8 cellular contexts compared by ENCODE assay signal in the genomic region with DNA sequence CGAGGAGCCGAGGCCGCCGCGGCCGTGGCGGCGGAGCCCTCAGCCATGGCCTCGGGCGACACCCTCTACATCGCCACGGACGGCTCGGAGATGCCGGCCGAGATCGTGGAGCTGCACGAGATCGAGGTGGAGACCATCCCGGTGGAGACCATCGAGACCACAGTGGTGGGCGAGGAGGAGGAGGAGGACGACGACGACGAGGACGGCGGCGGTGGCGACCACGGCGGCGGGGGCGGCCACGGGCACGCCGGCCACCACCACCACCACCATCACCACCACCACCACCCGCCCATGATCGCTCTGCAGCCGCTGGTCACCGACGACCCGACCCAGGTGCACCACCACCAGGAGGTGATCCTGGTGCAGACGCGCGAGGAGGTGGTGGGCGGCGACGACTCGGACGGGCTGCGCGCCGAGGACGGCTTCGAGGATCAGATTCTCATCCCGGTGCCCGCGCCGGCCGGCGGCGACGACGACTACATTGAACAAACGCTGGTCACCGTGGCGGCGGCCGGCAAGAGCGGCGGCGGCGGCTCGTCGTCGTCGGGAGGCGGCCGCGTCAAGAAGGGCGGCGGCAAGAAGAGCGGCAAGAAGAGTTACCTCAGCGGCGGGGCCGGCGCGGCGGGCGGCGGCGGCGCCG. TPM values are rescaled to one million over a fixed set of nuclear protein-coding genes. Genes with fewer than 3 reads are reported as not detected.
DNase-seq lines count a peak whose midpoint lies in the region; ATAC-seq and TF ChIP-seq lines count a peak whose summit lies in the region.

No MANE protein-coding gene starts in this region.

- no peak for DNase-seq in SK-N-SH
- peak; percentile 59 for DNase-seq in activated CD4-positive, alpha-beta T cell treated with anti-CD3 and anti-CD28 coated beads for 36 hours
- no peak for DNase-seq in epithelial cell of esophagus (ENCODE audit: low read depth)
- no peak for DNase-seq in ACHN
- no peak for DNase-seq in SKM-1 treated with dmso at 0.1 percent for 144 hours (lab: John Stamatoyannopoulos, UW; ENCODE audit: unreplicated experiment)
- DNase-seq in GM13976 (ENCODE audit: low spot score) = no peak

- H3K4me2 ChIP-seq in SK-N-SH (peak overlapping the region; percentile 96), neural cell (ENCODE audit: low read length) (no peak overlapping the region)

- peak overlapping the region; percentile 83 to 87 for H3K27ac ChIP-seq in SK-N-SH (ENCODE audit: low read depth in 2 of 2, low read length in 1 of 2)
- H3K27ac ChIP-seq in neural cell (ENCODE audit: low read length) = peak overlapping the region; percentile 94

- H3K4me1 ChIP-seq in SK-N-SH (ENCODE audit: control insufficient read depth in 1 of 2, insufficient read depth in 2 of 2, low read depth in 1 of 2, low read length in 1 of 2) = peaks cover 7 to 14% of the 10 kb centered on the region in 2 experiments

- no peak overlapping the region for H2AFZ ChIP-seq in SK-N-SH (ENCODE audit: low read depth)
- peak overlapping the region; percentile 21 for H2AFZ ChIP-seq in neural cell (ENCODE audit: low read depth, low read length)

- TF ChIP-seq RAD21 in SK-N-SH (IDR thresholded peaks at IDR 0.05; ENCODE audit: low read length) = no peak
- TF ChIP-seq RAD21 in neural cell (conservative IDR thresholded peaks at IDR 0.05) = no peak

- peaks cover 55% of the 10 kb centered on the region for H3K36me3 Mint-ChIP-seq in activated CD4-positive, alpha-beta T cell treated with anti-CD3 and anti-CD28 coated beads for 36 hours (ENCODE audit: low read depth)

- POLR2A ChIA-PET in SK-N-SH (lab: Yijun Ruan, JAX) = no interaction called here
- POLR2A ChIA-PET in activated CD4-positive, alpha-beta T cell treated with anti-CD3 and anti-CD28 coated beads for 36 hours (lab: Charles Lee) = interaction anchor here (0.6 to 0.7 kb wide), 2 partner anchors 15 to 20 kb away, joined by 3 to 6 read pairs; no protein-coding TSS in a partner anchor

- in situ Hi-C loops in ACHN (cut with HindIII; ENCODE audit: low pct_ligation_motif_present, low pct_unique_long_range_greater_than_20kb, low sequenced_read_pairs) = no loop called here
- in situ Hi-C loops in GM13976 (cut with MboI; ENCODE audit: low sequenced_read_pairs, unreplicated experiment) = no loop called here

- H3K79me2 ChIP-seq in SK-N-SH (ENCODE audit: insufficient read depth) = peaks cover 87% of the 10 kb centered on the region
- H3K79me2 ChIP-seq in neural cell (replicated peaks; ENCODE audit: insufficient read depth, low read length) = peaks cover 69% of the 10 kb centered on the region

- H3K9me3 ChIP-seq in SK-N-SH (no peaks in the 10 kb centered on the region), neural cell (ENCODE audit: low read length) (no peaks in the 10 kb centered on the region)

- no peaks in the 10 kb centered on the region for H3K27me3 Mint-ChIP-seq in activated CD4-positive, alpha-beta T cell treated with anti-CD3 and anti-CD28 coated beads for 36 hours

- TF ChIP-seq CTCF in SK-N-SH (IDR thresholded peaks at IDR 0.05) (no peak), epithelial cell of esophagus (IDR thresholded peaks at IDR 0.05; ENCODE audit: insufficient read depth, low read depth, low read length, missing control alignments) (no peak), neural cell (IDR thresholded peaks at IDR 0.05; ENCODE audit: poor library complexity, severe bottlenecking) (no peak), GM13976 (IDR thresholded peaks at IDR 0.05; ENCODE audit: borderline replicate concordance, control extremely low read depth, extremely low read depth, insufficient read depth, missing control alignments) (no peak)

- H3K9ac ChIP-seq in SK-N-SH (peak overlapping the region; percentile 87), neural cell (ENCODE audit: low read length) (peak overlapping the region; percentile 97)

- peak overlapping the region; percentile 97 for H3K4me3 Mint-ChIP-seq in activated CD4-positive, alpha-beta T cell treated with anti-CD3 and anti-CD28 coated beads for 36 hours

- CTCF ChIA-PET in SK-N-SH (lab: Yijun Ruan, JAX) = interaction anchor here (0.7 to 4.1 kb wide), 6 partner anchors 12 to 69 kb away, joined by 3 to 14 read pairs (median 4); no protein-coding TSS in a partner anchor
- CTCF ChIA-PET in activated CD4-positive, alpha-beta T cell treated with anti-CD3 and anti-CD28 coated beads for 36 hours (lab: Charles Lee) = interaction anchor here (0.6 kb wide), 1 partner anchor 45 kb away, joined by 3 read pairs; no protein-coding TSS in a partner anchor

- WGBS in SK-N-SH (ENCODE audit: low lambda C conversion rate) = 0% methylated on average over 27 of the region's 95 CpGs

- H4K20me1 ChIP-seq in SK-N-SH (ENCODE audit: insufficient read depth) (peaks cover 73% of the 10 kb centered on the region), neural cell (ENCODE audit: insufficient read depth) (peaks cover 3% of the 10 kb centered on the region)

- H3K4me3 ChIP-seq in SK-N-SH (ENCODE audit: low read depth in 2 of 2, low read length in 1 of 2) (peak overlapping the region; percentile 92 to 94), epithelial cell of esophagus (ENCODE audit: low read length) (peak overlapping the region; percentile 71), neural cell (ENCODE audit: low read length) (peak overlapping the region; percentile 100)

- H3F3A ChIP-seq in SK-N-SH (replicated peaks; ENCODE audit: insufficient read depth) (peaks cover 9% of the 10 kb centered on the region), neural cell (ENCODE audit: insufficient read depth, low read length, poor library complexity, severe bottlenecking) (peaks cover 4% of the 10 kb centered on the region)

- H3K27me3 ChIP-seq in SK-N-SH (ENCODE audit: insufficient read depth) (no peaks in the 10 kb centered on the region), neural cell (ENCODE audit: insufficient read depth, low read depth, low read length) (no peaks in the 10 kb centered on the region)

- no peaks in the 10 kb centered on the region for H3K9me2 ChIP-seq in SK-N-SH
- H3K9me2 ChIP-seq in neural cell (ENCODE audit: insufficient read depth, low read length) = no peaks in the 10 kb centered on the region

- TF ChIP-seq EP300 in SK-N-SH (IDR thresholded peaks at IDR 0.05; ENCODE audit: borderline replicate concordance in 1 of 2, low read depth in 1 of 2, low read length in 1 of 2) (no peak), neural cell (conservative IDR thresholded peaks at IDR 0.05; ENCODE audit: poor library complexity, severe bottlenecking) (no peak)

- H3K4me1 Mint-ChIP-seq in activated CD4-positive, alpha-beta T cell treated with anti-CD3 and anti-CD28 coated beads for 36 hours = peaks cover 56% of the 10 kb centered on the region

- peak overlapping the region; percentile 84 for H3K27ac Mint-ChIP-seq in activated CD4-positive, alpha-beta T cell treated with anti-CD3 and anti-CD28 coated beads for 36 hours

- peaks cover 3 to 10% of the 10 kb centered on the region in 2 experiments for H3K36me3 ChIP-seq in SK-N-SH (replicated peaks in 1 of 2; ENCODE audit: control insufficient read depth in 1 of 2, insufficient read depth in 2 of 2, low read length in 1 of 2)
- no peaks in the 10 kb centered on the region for H3K36me3 ChIP-seq in neural cell (ENCODE audit: insufficient read depth, low read length)

- no peaks in the 10 kb centered on the region for H3K9me3 Mint-ChIP-seq in activated CD4-positive, alpha-beta T cell treated with anti-CD3 and anti-CD28 coated beads for 36 hours (ENCODE audit: low read depth)

- ATAC-seq in SK-N-SH treated with all-trans-retinoic acid at 6 μM for 48 hours = no peak
- ATAC-seq in activated CD4-positive, alpha-beta T cell treated with anti-CD3 and anti-CD28 coated beads for 36 hours = no peak

- intact Hi-C loops in activated CD4-positive, alpha-beta T cell treated with anti-CD3 and anti-CD28 coated beads for 36 hours (cut with DNase I, micrococcal nuclease) = loop anchor here (2.0 to 5.0 kb wide), 4 partner anchors 171 to 1847 kb away; a partner anchor contains a TSS

TF ChIP-seq in SK-N-SH treated with all-trans-retinoic acid at 6 μM for 48 hours, 23 proteins besides CTCF, POLR2A, EP300 and RAD21 (continues in another document):
- TF ChIP-seq SNAI2 (CRISPR knock-in tag; IDR thresholded peaks at IDR 0.05) = no peak
- TF ChIP-seq ZC3H10 (CRISPR knock-in tag; IDR thresholded peaks at IDR 0.05) = no peak
- no peak for TF ChIP-seq CSDC2 (CRISPR knock-in tag; IDR thresholded peaks at IDR 0.05)
- TF ChIP-seq PPARA (CRISPR knock-in tag; IDR thresholded peaks at IDR 0.05; ENCODE audit: borderline replicate concordance) = no peak

TF ChIP-seq in neural cell, 6 proteins besides CTCF, POLR2A, EP300 and RAD21 (continues in another document):
- TF ChIP-seq TAF1 (IDR thresholded peaks at IDR 0.05; ENCODE audit: low read depth) (no peak), MXI1 (conservative IDR thresholded peaks at IDR 0.05; ENCODE audit: poor library complexity, severe bottlenecking) (no peak), POLR2AphosphoS5 (IDR thresholded peaks at IDR 0.05) (no peak)
- TF ChIP-seq, protein P1, sequence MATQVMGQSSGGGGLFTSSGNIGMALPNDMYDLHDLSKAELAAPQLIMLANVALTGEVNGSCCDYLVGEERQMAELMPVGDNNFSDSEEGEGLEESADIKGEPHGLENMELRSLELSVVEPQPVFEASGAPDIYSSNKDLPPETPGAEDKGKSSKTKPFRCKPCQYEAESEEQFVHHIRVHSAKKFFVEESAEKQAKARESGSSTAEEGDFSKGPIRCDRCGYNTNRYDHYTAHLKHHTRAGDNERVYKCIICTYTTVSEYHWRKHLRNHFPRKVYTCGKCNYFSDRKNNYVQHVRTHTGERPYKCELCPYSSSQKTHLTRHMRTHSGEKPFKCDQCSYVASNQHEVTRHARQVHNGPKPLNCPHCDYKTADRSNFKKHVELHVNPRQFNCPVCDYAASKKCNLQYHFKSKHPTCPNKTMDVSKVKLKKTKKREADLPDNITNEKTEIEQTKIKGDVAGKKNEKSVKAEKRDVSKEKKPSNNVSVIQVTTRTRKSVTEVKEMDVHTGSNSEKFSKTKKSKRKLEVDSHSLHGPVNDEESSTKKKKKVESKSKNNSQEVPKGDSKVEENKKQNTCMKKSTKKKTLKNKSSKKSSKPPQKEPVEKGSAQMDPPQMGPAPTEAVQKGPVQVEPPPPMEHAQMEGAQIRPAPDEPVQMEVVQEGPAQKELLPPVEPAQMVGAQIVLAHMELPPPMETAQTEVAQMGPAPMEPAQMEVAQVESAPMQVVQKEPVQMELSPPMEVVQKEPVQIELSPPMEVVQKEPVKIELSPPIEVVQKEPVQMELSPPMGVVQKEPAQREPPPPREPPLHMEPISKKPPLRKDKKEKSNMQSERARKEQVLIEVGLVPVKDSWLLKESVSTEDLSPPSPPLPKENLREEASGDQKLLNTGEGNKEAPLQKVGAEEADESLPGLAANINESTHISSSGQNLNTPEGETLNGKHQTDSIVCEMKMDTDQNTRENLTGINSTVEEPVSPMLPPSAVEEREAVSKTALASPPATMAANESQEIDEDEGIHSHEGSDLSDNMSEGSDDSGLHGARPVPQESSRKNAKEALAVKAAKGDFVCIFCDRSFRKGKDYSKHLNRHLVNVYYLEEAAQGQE (IDR thresholded peaks at IDR 0.05; ENCODE audit: borderline replicate concordance) = no peak

RNA-seq across cellular contexts. Expression of a gene that starts 0.4 kb away (rescaled TPM):
- polyA plus RNA-seq in SK-N-SH (2012; rRNA removed) (18.1 and 18.6 TPM in 2 replicates), neural cell (50.4 and 52.8 TPM in 2 replicates)
- 23.4 and 25.2 TPM in 2 replicates for polyA plus RNA-seq in SK-N-SH (2012; cell fraction: cytosol; rRNA removed)
- 32.0 and 38.8 TPM in 2 replicates for polyA plus RNA-seq in SK-N-SH (2012; cell fraction: nucleus; rRNA removed)
- 100 to 1,000 TPM in 1 of 2 experiments, 10 to 100 TPM in 1; 99.7 to 104 TPM for total RNA-seq in activated CD4-positive, alpha-beta T cell treated with anti-CD3 and anti-CD28 coated beads for 36 hours
- polyA minus RNA-seq in neural cell = 60.4 and 60.9 TPM in 2 replicates
